In the genomic region with DNA sequence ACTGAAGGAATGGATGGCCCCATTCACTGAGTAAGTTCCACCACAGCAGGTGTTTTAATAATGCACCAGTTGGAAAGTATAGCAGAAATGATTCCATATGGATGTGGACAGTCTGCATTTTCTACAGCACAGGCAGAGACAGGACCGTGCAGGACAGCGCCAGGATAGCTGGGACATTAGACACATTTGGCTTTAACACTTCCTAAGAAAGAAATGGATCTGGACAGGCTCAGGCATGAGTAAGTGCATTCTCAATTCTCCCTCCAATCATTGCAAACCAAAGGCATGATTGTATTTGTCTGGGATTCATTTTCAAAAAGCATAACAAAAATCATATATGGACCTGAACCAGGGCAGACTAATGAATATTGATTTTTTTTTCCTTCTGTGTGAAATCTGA, we compare ENCODE assay signal across 30 cellular contexts.
"Had no signal": no experiment of that assay in that cellular context is flagged by ENCODE, and none has a peak within 500 bp of the region (broad histone marks: within the 10 kb centered on the region; RNA-seq: fewer than 3 reads in every experiment).

No MANE protein-coding gene starts in this region.

- DNase-seq: natural killer cell; occipital lobe; ovary; posterior cingulate gyrus; psoas muscle; right cardiac atrium; right lobe of liver; sigmoid colon; small intestine; stimulated activated CD4-positive, alpha-beta T cell treated with anti-CD3 and anti-CD28 coated beads, Interleukin-15, amount 100 ng/mL, for 24 hours; stimulated activated CD4-positive, alpha-beta T cell treated with anti-CD3 and anti-CD28 coated beads, Interleukin-2, amount 100 ng/mL, for 24 hours; stimulated activated CD4-positive, alpha-beta T cell treated with anti-CD3 and anti-CD28 coated beads, Interleukin-2, amount 100 ng/mL, for 48 hours; stimulated activated CD4-positive, alpha-beta T cell treated with anti-CD3 and anti-CD28 coated beads, Interleukin-4, amount 100 ng/mL, for 24 hours; stimulated activated CD8-positive, alpha-beta memory T cell treated with anti-CD3 and anti-CD28 coated beads, Interleukin-4, amount 100 ng/mL, for 48 hours; stimulated activated naive CD4-positive, alpha-beta T cell; stimulated activated naive CD8-positive, alpha-beta T cell treated with anti-CD3 and anti-CD28 coated beads, Interleukin-15, amount 100 ng/mL, for 72 hours; stimulated activated naive CD8-positive, alpha-beta T cell treated with anti-CD3 and anti-CD28 coated beads, Interleukin-15, Interleukin-2, amounts not matched to agents 100 U/mL and 50 U/mL, for 24 hours; substantia nigra; testis; tibial artery; transverse colon; upper lobe of right lung; uterus had no signal

- H3K4me1 Mint-ChIP-seq: natural killer cell; neural progenitor cell; stimulated activated naive CD8-positive, alpha-beta T cell treated with anti-CD3 and anti-CD28 coated beads, Interleukin-15, amount 100 ng/mL, for 72 hours had no signal

- H3K27me3 ChIP-seq: neural progenitor cell, right lobe of liver, sigmoid colon, suprapubic skin, testis, tibial artery, transverse colon, upper lobe of right lung, uterus had no signal

- H3K4me2 ChIP-seq: neural progenitor cell had no signal

- H3K27ac ChIP-seq: neural progenitor cell, ovary, parathyroid adenoma, psoas muscle, right lobe of liver, sigmoid colon, suprapubic skin, testis, tibial artery, transverse colon, upper lobe of right lung, uterus had no signal

- H3K9me3 Mint-ChIP-seq: nephron; neural progenitor cell; stimulated activated memory B cell treated with anti-CD40 and anti-IgM and Interleukin-4, amounts not matched to agents 10 μg/mL and 1 μg/mL and 100 μg/mL, for 72 hours; stimulated activated naive CD8-positive, alpha-beta T cell treated with anti-CD3 and anti-CD28 coated beads, Interleukin-15, amount 100 ng/mL, for 72 hours had no signal

- H3K9me3 ChIP-seq: ovary, psoas muscle, right lobe of liver, sigmoid colon, suprapubic skin, testis, tibial artery, transverse colon, upper lobe of right lung, uterus had no signal

- H2AFZ ChIP-seq: neural progenitor cell, parathyroid adenoma had no signal

- H3K36me3 Mint-ChIP-seq: natural killer cell; neural progenitor cell; stimulated activated memory B cell treated with anti-CD40 and anti-IgM and Interleukin-4, amounts not matched to agents 10 μg/mL and 1 μg/mL and 100 μg/mL, for 72 hours; type B pancreatic cell had no signal

- H3K9ac ChIP-seq: neural progenitor cell, parathyroid adenoma had no signal

- H3K4me1 ChIP-seq: neural progenitor cell, parathyroid adenoma, psoas muscle, right lobe of liver, sigmoid colon, suprapubic skin, testis, tibial artery, transverse colon, upper lobe of right lung, uterus had no signal

- H3K79me2 ChIP-seq: parathyroid adenoma had no signal

- H3K4me3 Mint-ChIP-seq: natural killer cell; nephron; neural progenitor cell; stimulated activated memory B cell treated with anti-CD40 and anti-IgM and Interleukin-4, amounts not matched to agents 10 μg/mL and 1 μg/mL and 100 μg/mL, for 72 hours; stimulated activated naive CD8-positive, alpha-beta T cell treated with anti-CD3 and anti-CD28 coated beads, Interleukin-15, amount 100 ng/mL, for 72 hours; type B pancreatic cell had no signal

- H3K27me3 Mint-ChIP-seq: type B pancreatic cell had no signal

- H3K36me3 ChIP-seq: neural progenitor cell, ovary, right lobe of liver, sigmoid colon, suprapubic skin, tibial artery, transverse colon, upper lobe of right lung, uterus had no signal

- ATAC-seq: natural killer cell; psoas muscle; right cardiac atrium; right lobe of liver; stimulated activated memory B cell treated with anti-CD40 and anti-IgM and Interleukin-4, amounts not matched to agents 10 μg/mL and 1 μg/mL and 100 μg/mL, for 72 hours; stimulated activated naive CD8-positive, alpha-beta T cell treated with anti-CD3 and anti-CD28 coated beads, Interleukin-15, amount 100 ng/mL, for 72 hours; stimulated activated naive CD8-positive, alpha-beta T cell treated with anti-CD3 and anti-CD28 coated beads, Interleukin-15, Interleukin-2, amounts not matched to agents 100 U/mL and 50 U/mL, for 24 hours; upper lobe of right lung had no signal

- H3K4me3 ChIP-seq: neural progenitor cell, ovary, psoas muscle, right lobe of liver, sigmoid colon, suprapubic skin, testis, tibial artery, transverse colon, upper lobe of right lung, uterus had no signal

- H3K27ac Mint-ChIP-seq: natural killer cell; nephron; neural progenitor cell; progenitor cell of endocrine pancreas; stimulated activated memory B cell treated with anti-CD40 and anti-IgM and Interleukin-4, amounts not matched to agents 10 μg/mL and 1 μg/mL and 100 μg/mL, for 72 hours; type B pancreatic cell had no signal
